Comparison of ENCODE assay signal across 17 cellular contexts in genomic region chr5:71974622-71975021, GRCh38.
A peak's percentile ranks its signal among the peaks of the same experiment; 100 is the strongest.
DNase-seq lines count a peak whose midpoint lies in the region; ATAC-seq and TF ChIP-seq lines count a peak whose summit lies in the region.
"Had no signal": no experiment of that assay in that cellular context is flagged by ENCODE, and none has a peak within 500 bp of the region (broad histone marks: within the 10 kb centered on the region; RNA-seq: fewer than 3 reads in every experiment).

No MANE protein-coding gene starts in this region.

- H3K4me3 ChIP-seq in mammary epithelial cell (replicated peaks in 1 of 3; ENCODE audit: insufficient read depth in 1 of 3, low read depth in 2 of 3, low read length in 3 of 3) (no peak overlapping the region), left lung (no peak overlapping the region)
- H3K4me3 ChIP-seq: cardiac muscle cell, spleen had no signal

- H3K36me3 ChIP-seq in mammary epithelial cell (ENCODE audit: insufficient read depth, low read length) (no peaks in the 10 kb centered on the region), left lung (no peaks in the 10 kb centered on the region)
- H3K36me3 ChIP-seq: cardiac muscle cell, spleen had no signal

- H3K4me1 ChIP-seq in mammary epithelial cell (ENCODE audit: insufficient read depth, low read length): peaks cover 5% of the 10 kb centered on the region
- H3K4me1 ChIP-seq in left lung: peaks cover 0 to 6% of the 10 kb centered on the region in 2 donors

- no peaks in the 10 kb centered on the region for H4K20me1 ChIP-seq in mammary epithelial cell (ENCODE audit: insufficient read depth, low read length)

- 88% methylated on average over 1 of the region's 1 CpG for WGBS in mammary epithelial cell (ENCODE audit: low coverage, missing lambda C conversion rate)

- dilution Hi-C loops in mammary epithelial cell (cut with HindIII; ENCODE audit: low sequenced_read_pairs): loop anchor here (5.0 kb wide), 1 partner anchor 33 kb away; no protein-coding TSS in a partner anchor

- no peaks in the 10 kb centered on the region for H3K79me2 ChIP-seq in mammary epithelial cell (ENCODE audit: insufficient read depth, low read length)

- DNase-seq in Right ventricle myocardium superior (no peak), Right ventricle myocardium inferior (ENCODE audit: missing footprints) (no peak), mammary epithelial cell (peak; percentile 55), left lung (no peak), NCI-H446 treated with DMSO at 0.1 percent for 48 hours (lab: John Stamatoyannopoulos, UW) (no peak)
- DNase-seq: CD4-positive, alpha-beta memory T cell; effector memory CD8-positive, alpha-beta T cell; Kasumi-1; NCI-H1694; NCI-H510A; OCI-M1; spleen; SW 1271 had no signal

- H2AFZ ChIP-seq in mammary epithelial cell (ENCODE audit: low read depth, low read length): no peak overlapping the region

- H3K27me3 ChIP-seq in mammary epithelial cell (ENCODE audit: insufficient read depth, low read length) (no peaks in the 10 kb centered on the region), left lung (no peaks in the 10 kb centered on the region)
- H3K27me3 ChIP-seq: cardiac muscle cell, spleen had no signal

- in situ Hi-C loops in mammary epithelial cell (cut with MboI; ENCODE audit: low sequenced_read_pairs in 2 of 2): no loop called here

- TF ChIP-seq CTCF in mammary epithelial cell (conservative IDR thresholded peaks at IDR 0.05 in 1 of 2, IDR thresholded peaks at IDR 0.05 in 1 of 2; ENCODE audit: extremely low read depth in 1 of 2, insufficient read depth in 1 of 2, low read depth in 1 of 2, low read length in 2 of 2): no peak
- no peak for TF ChIP-seq CTCF in left lung (IDR thresholded peaks at IDR 0.05)

- peak; percentile 7 for ATAC-seq in Right ventricle myocardium superior (ENCODE audit: poor library complexity)
- no peak for ATAC-seq in Right ventricle myocardium inferior
- ATAC-seq in left lung: peak; percentile 71
- no peak for ATAC-seq in HG03196 (IDR thresholded peaks at IDR 0.05; ENCODE audit: unreplicated experiment)
- ATAC-seq in HG03460 (IDR thresholded peaks at IDR 0.05; ENCODE audit: unreplicated experiment): no peak
- ATAC-seq in GM18502 (IDR thresholded peaks at IDR 0.05; ENCODE audit: poor library complexity, unreplicated experiment): no peak
- ATAC-seq: effector memory CD8-positive, alpha-beta T cell had no signal

- intact Hi-C loops in Right ventricle myocardium superior (cut with DNase I) (no loop called here), Right ventricle myocardium inferior (cut with DNase I) (loop anchor here (5.0 kb wide), 1 partner anchor 133 kb away; the partner anchor contains the start of gene MAP1B), mammary epithelial cell (cut with micrococcal nuclease) (no loop called here), left lung (cut with DNase I) (no loop called here)

- CTCF ChIA-PET in mammary epithelial cell (lab: Charles Lee; ENCODE audit: low non-redundant PET): no interaction called here

- H3K4me2 ChIP-seq in mammary epithelial cell (ENCODE audit: insufficient read depth, low read depth, low read length): no peak overlapping the region

- no peaks in the 10 kb centered on the region for H3K9me3 ChIP-seq in mammary epithelial cell (replicated peaks; ENCODE audit: insufficient read depth, low read length)
- H3K9me3 ChIP-seq in left lung: no peaks in the 10 kb centered on the region
- H3K9me3 ChIP-seq: spleen had no signal

- no TSS peak for BruUV-seq in mammary epithelial cell (replicated peaks; lab: Mats Ljungman, UMichigan)

- no peak overlapping the region for H3K9ac ChIP-seq in mammary epithelial cell (ENCODE audit: insufficient read depth, low read length)

- no peak overlapping the region for H3K27ac ChIP-seq in mammary epithelial cell (ENCODE audit: insufficient read depth, low read depth, low read length)
- peak overlapping the region; percentile 15 to 23 for H3K27ac ChIP-seq in left lung

Comparison
In these comparisons a context has a peak if more than half of its experiments do, and no peak if none do; other contexts are left out.
1. ATAC-seq: peak in Right ventricle myocardium superior (single experiment) and left lung (single experiment); none in Right ventricle myocardium inferior (single experiment), HG03196 (single experiment), HG03460 (single experiment) and GM18502 (single experiment).